ENCODE assay signal across 1 cellular context in the genomic region with DNA sequence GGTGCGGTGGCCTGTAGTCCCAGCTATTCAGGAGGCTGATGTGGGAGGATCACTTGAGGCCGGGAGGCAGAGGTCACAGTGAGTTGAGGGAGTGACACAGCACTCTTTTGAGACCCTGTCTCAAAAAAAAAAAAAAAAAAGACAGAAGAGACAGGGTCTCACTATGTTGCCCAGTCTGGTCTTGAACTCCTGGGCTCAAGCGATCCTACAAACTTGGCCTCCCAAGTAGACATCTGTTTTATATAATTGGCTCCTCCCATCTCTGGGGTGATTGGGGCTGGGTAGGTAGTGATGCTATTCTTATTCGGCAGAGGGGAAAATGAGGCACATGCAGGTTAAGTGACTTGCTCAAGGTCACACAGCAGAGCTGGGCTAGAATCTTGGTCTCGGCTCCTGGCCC.
TF ChIP-seq lines count a peak whose summit lies in the region.

No MANE protein-coding gene starts in this region.

TF ChIP-seq in K562, 482 proteins besides CTCF, POLR2A, EP300 and RAD21:
- TF ChIP-seq RBM25 (IDR thresholded peaks at IDR 0.05; ENCODE audit: low read depth, low read length, severe bottlenecking) (peak; percentile 7), STAG1 (CRISPR knock-in tag; IDR thresholded peaks at IDR 0.05; ENCODE audit: borderline replicate concordance) (no peak), BRF1 (IDR thresholded peaks at IDR 0.05; ENCODE audit: borderline replicate concordance, extremely low read depth, insufficient read length) (no peak), ZNF644 (tag; IDR thresholded peaks at IDR 0.05; ENCODE audit: low read depth) (no peak), ZNF121 (CRISPR knock-in tag; conservative IDR thresholded peaks at IDR 0.05) (peak; percentile 95), BACH1 (tag; IDR thresholded peaks at IDR 0.05) (no peak), GTF2E2 (tag; IDR thresholded peaks at IDR 0.05) (no peak), ZNF140 (CRISPR knock-in tag; IDR thresholded peaks at IDR 0.05) (no peak), MCM5 (IDR thresholded peaks at IDR 0.05; ENCODE audit: low read depth) (no peak), JUND (IDR thresholded peaks at IDR 0.05; ENCODE audit: borderline replicate concordance, low read depth, low read length) (no peak), JUND (tag; IDR thresholded peaks at IDR 0.05; ENCODE audit: borderline replicate concordance, low read depth, low read length) (no peak), NFE2 (IDR thresholded peaks at IDR 0.05; ENCODE audit: low read depth) (peak; percentile 19; the same call in 1 of the 2 replicates), COPS2 (conservative IDR thresholded peaks at IDR 0.05) (no peak), ZNF699 (CRISPR knock-in tag; IDR thresholded peaks at IDR 0.05; ENCODE audit: insufficient replicate concordance) (no peak), U2AF2 (optimal IDR thresholded peaks at IDR 0.05; ENCODE audit: low read depth, low read length) (no peak), SAFB2 (IDR thresholded peaks at IDR 0.05; ENCODE audit: borderline replicate concordance, low read depth, low read length, severe bottlenecking) (no peak), ZNF431 (CRISPR knock-in tag; IDR thresholded peaks at IDR 0.05) (no peak), ZC3H4 (CRISPR knock-in tag; IDR thresholded peaks at IDR 0.05; ENCODE audit: borderline replicate concordance) (no peak), E2F3 (CRISPR knock-in tag; IDR thresholded peaks at IDR 0.05) (no peak)
- TF ChIP-seq, protein P1, sequence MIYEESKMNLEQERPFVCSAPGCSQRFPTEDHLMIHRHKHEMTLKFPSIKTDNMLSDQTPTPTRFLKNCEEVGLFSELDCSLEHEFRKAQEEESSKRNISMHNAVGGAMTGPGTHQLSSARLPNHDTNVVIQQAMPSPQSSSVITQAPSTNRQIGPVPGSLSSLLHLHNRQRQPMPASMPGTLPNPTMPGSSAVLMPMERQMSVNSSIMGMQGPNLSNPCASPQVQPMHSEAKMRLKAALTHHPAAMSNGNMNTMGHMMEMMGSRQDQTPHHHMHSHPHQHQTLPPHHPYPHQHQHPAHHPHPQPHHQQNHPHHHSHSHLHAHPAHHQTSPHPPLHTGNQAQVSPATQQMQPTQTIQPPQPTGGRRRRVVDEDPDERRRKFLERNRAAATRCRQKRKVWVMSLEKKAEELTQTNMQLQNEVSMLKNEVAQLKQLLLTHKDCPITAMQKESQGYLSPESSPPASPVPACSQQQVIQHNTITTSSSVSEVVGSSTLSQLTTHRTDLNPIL (CRISPR knock-in tag; IDR thresholded peaks at IDR 0.05): no peak
- TF ChIP-seq, protein P2, sequence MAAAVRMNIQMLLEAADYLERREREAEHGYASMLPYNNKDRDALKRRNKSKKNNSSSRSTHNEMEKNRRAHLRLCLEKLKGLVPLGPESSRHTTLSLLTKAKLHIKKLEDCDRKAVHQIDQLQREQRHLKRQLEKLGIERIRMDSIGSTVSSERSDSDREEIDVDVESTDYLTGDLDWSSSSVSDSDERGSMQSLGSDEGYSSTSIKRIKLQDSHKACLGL (CRISPR knock-in tag; IDR thresholded peaks at IDR 0.05; ENCODE audit: borderline replicate concordance, poor library complexity, severe bottlenecking): no peak
- TF ChIP-seq, protein P3, sequence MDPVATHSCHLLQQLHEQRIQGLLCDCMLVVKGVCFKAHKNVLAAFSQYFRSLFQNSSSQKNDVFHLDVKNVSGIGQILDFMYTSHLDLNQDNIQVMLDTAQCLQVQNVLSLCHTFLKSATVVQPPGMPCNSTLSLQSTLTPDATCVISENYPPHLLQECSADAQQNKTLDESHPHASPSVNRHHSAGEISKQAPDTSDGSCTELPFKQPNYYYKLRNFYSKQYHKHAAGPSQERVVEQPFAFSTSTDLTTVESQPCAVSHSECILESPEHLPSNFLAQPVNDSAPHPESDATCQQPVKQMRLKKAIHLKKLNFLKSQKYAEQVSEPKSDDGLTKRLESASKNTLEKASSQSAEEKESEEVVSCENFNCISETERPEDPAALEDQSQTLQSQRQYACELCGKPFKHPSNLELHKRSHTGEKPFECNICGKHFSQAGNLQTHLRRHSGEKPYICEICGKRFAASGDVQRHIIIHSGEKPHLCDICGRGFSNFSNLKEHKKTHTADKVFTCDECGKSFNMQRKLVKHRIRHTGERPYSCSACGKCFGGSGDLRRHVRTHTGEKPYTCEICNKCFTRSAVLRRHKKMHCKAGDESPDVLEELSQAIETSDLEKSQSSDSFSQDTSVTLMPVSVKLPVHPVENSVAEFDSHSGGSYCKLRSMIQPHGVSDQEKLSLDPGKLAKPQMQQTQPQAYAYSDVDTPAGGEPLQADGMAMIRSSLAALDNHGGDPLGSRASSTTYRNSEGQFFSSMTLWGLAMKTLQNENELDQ (CRISPR knock-in tag; IDR thresholded peaks at IDR 0.05; ENCODE audit: borderline replicate concordance): no peak
